ENCODE assay signal across 15 cellular contexts in genomic region chr6:79005024-79005423, GRCh38.
"Had no signal": no experiment of that assay in that cellular context is flagged by ENCODE, and none has a peak within 500 bp of the region (broad histone marks: within the 10 kb centered on the region; RNA-seq: fewer than 3 reads in every experiment).

No MANE protein-coding gene starts in this region.

- H3K27me3 ChIP-seq: heart right ventricle, thyroid gland had no signal

- ATAC-seq: heart right ventricle; left colon; stimulated activated memory B cell treated with anti-CD40 and anti-IgM and Interleukin-4, amounts not matched to agents 10 μg/mL and 1 μg/mL and 100 μg/mL, for 72 hours had no signal

- FAIRE-seq: frontal cortex, islet of Langerhans had no signal

- DNase-seq: activated CD4-positive, alpha-beta T cell treated with anti-CD3 and anti-CD28 coated beads, Interleukin-2, amount 50 U/mL, for 1 hour; activated CD4-positive, CD25-positive, alpha-beta regulatory T cell; activated naive CD8-positive, alpha-beta T cell treated with anti-CD3 and anti-CD28 coated beads, Interleukin-2, amount 10 ng/mL, durations not matched to agents 7 days and 5 days; effector CD4-positive, alpha-beta T cell; heart right ventricle; left colon; naive B cell; stimulated activated CD4-positive, alpha-beta T cell treated with anti-CD3 and anti-CD28 coated beads, Interleukin-12 subunit alpha, Interleukin-12 subunit beta, amount 100 ng/mL, for 4 hours; stimulated activated CD4-positive, alpha-beta T cell treated with anti-CD3 and anti-CD28 coated beads, Interleukin-2, amount 100 ng/mL, for 24 hours; T-helper 2 cell; thyroid gland had no signal

- H3K4me3 ChIP-seq: coronary artery, heart right ventricle, thyroid gland had no signal
